15 cellular contexts compared by ENCODE assay signal in genomic region chr14:50191499-50191898, GRCh38. TPM values are rescaled to one million over a fixed set of nuclear protein-coding genes. Genes with fewer than 3 reads are reported as not detected.
DNase-seq lines count a peak whose midpoint lies in the region; ATAC-seq and TF ChIP-seq lines count a peak whose summit lies in the region.
"Had no signal": no experiment of that assay in that cellular context is flagged by ENCODE, and none has a peak within 500 bp of the region (broad histone marks: within the 10 kb centered on the region; RNA-seq: fewer than 3 reads in every experiment).

No MANE protein-coding gene starts in this region.

- H3K36me3 Mint-ChIP-seq in T-helper 17 cell (ENCODE audit: low read depth): no peaks in the 10 kb centered on the region
- peaks cover 34% of the 10 kb centered on the region for H3K36me3 Mint-ChIP-seq in nephron progenitor cell (ENCODE audit: low read depth)

- H3K27ac ChIP-seq in osteoblast (ENCODE audit: low read depth, low read length) (no peak overlapping the region), A673 (ENCODE audit: low read depth, low read length, poor library complexity, severe bottlenecking) (no peak overlapping the region)
- H3K27ac ChIP-seq: A549 had no signal

- H3K9me3 Mint-ChIP-seq in nephron progenitor cell: no peaks in the 10 kb centered on the region
- H3K9me3 Mint-ChIP-seq: CD14-positive monocyte; CD8-positive, alpha-beta T cell had no signal

- peaks cover 3% of the 10 kb centered on the region for H4K20me1 ChIP-seq in osteoblast (ENCODE audit: insufficient read depth, low read length)

- CTCF ChIA-PET in A673 (lab: Charles Lee): interaction anchor here (0.6 kb wide), 1 partner anchor 605 kb away, joined by 3 read pairs; no protein-coding TSS in a partner anchor

- no peak overlapping the region for H2AFZ ChIP-seq in osteoblast (ENCODE audit: low read length)

- TF ChIP-seq CTCF in nephron progenitor cell (IDR thresholded peaks at IDR 0.05) (no peak), osteoblast (IDR thresholded peaks at IDR 0.05; ENCODE audit: extremely low read depth, low read depth, low read length) (no peak), A673 (conservative IDR thresholded peaks at IDR 0.05; ENCODE audit: low read depth, low read length) (no peak)

- intact Hi-C loops in A673 (cut with micrococcal nuclease; ENCODE audit: unreplicated experiment): no loop called here

- H3K27me3 Mint-ChIP-seq in T-helper 17 cell: no peaks in the 10 kb centered on the region
- H3K27me3 Mint-ChIP-seq in nephron progenitor cell (ENCODE audit: low read depth, poor library complexity): no peaks in the 10 kb centered on the region

- DNase-seq in Kasumi-1 (lab: John Stamatoyannopoulos, UW): peak; percentile 1 to 9
- DNase-seq in T-helper 17 cell: no peak
- no peak for DNase-seq in nephron progenitor cell
- DNase-seq in osteoblast (ENCODE audit: insufficient read length, low spot score, missing footprints): no peak
- DNase-seq in A673 (ENCODE audit: low spot score): no peak
- DNase-seq: CD8-positive, alpha-beta T cell; COR-L47; DND-41; GF-D8; IMR-90 had no signal

- H3K4me3 Mint-ChIP-seq in T-helper 17 cell: no peak overlapping the region
- no peak overlapping the region for H3K4me3 Mint-ChIP-seq in nephron progenitor cell
- H3K4me3 Mint-ChIP-seq: CD14-positive monocyte; CD8-positive, alpha-beta T cell had no signal

- no peaks in the 10 kb centered on the region for H3K36me3 ChIP-seq in osteoblast (ENCODE audit: insufficient read depth, low read length)
- peaks cover 3% of the 10 kb centered on the region for H3K36me3 ChIP-seq in A673 (ENCODE audit: insufficient read depth, low read length, poor library complexity, severe bottlenecking)

- no peak overlapping the region for H3K4me2 ChIP-seq in osteoblast (ENCODE audit: insufficient read depth, low read length)
- H3K4me2 ChIP-seq: A549 had no signal

- peak overlapping the region; percentile 59 for H3K27ac Mint-ChIP-seq in T-helper 17 cell
- H3K27ac Mint-ChIP-seq in nephron progenitor cell: peak overlapping the region; percentile 42
- H3K27ac Mint-ChIP-seq: CD8-positive, alpha-beta T cell had no signal

- H3K79me2 ChIP-seq in osteoblast (ENCODE audit: insufficient read depth, low read length): no peaks in the 10 kb centered on the region

- POLR2A ChIA-PET in A673 (lab: Charles Lee; ENCODE audit: low non-redundant PET): no interaction called here

- BruUV-seq in A673 (replicated peaks; lab: Mats Ljungman, UMichigan): no TSS peak

- no peaks in the 10 kb centered on the region for H3K9me3 ChIP-seq in T-helper 17 cell (ENCODE audit: control insufficient read depth, low read length, poor library complexity, severe bottlenecking)
- no peaks in the 10 kb centered on the region for H3K9me3 ChIP-seq in osteoblast (ENCODE audit: low read depth, low read length)
- H3K9me3 ChIP-seq in A673 (ENCODE audit: low read depth, low read length, poor library complexity, severe bottlenecking): no peaks in the 10 kb centered on the region
- H3K9me3 ChIP-seq: A549 had no signal

- H3K4me1 ChIP-seq in osteoblast (ENCODE audit: insufficient read depth, low read length) (no peaks in the 10 kb centered on the region), A673 (ENCODE audit: insufficient read depth, low read length, poor library complexity, severe bottlenecking) (peaks cover 2% of the 10 kb centered on the region)
- H3K4me1 ChIP-seq: A549 had no signal

- ATAC-seq in HG03342 (IDR thresholded peaks at IDR 0.05; ENCODE audit: unreplicated experiment) (peak; percentile 47), T-helper 17 cell (no peak), HG03457 (IDR thresholded peaks at IDR 0.05; ENCODE audit: unreplicated experiment) (no peak)
- ATAC-seq: A549; CD8-positive, alpha-beta T cell; HCT116 had no signal

- H3K4me1 Mint-ChIP-seq in T-helper 17 cell (peaks cover 4% of the 10 kb centered on the region), nephron progenitor cell (no peaks in the 10 kb centered on the region)
- H3K4me1 Mint-ChIP-seq: CD14-positive monocyte had no signal

- H3K4me3 ChIP-seq in osteoblast (ENCODE audit: insufficient read depth, low read length) (no peak overlapping the region), A673 (ENCODE audit: low read depth, low read length, poor library complexity, severe bottlenecking) (no peak overlapping the region)
- H3K4me3 ChIP-seq: A549 had no signal

- H3K27me3 ChIP-seq in osteoblast (ENCODE audit: insufficient read depth, low read length): no peaks in the 10 kb centered on the region
- H3K27me3 ChIP-seq in A673 (replicated peaks; ENCODE audit: insufficient read depth, low read depth, low read length, poor library complexity): no peaks in the 10 kb centered on the region

RNA-seq across cellular contexts. Expression of gene SOS2, which starts 39.9 kb away (rescaled TPM):
- 10 to 100 TPM; 33.8 to 40.3 TPM for total RNA-seq in T-helper 17 cell
- 29.7 and 30.6 TPM in 2 replicates for total RNA-seq in osteoblast
- total RNA-seq in A673 (2021): 20.3 and 22.9 TPM in 2 replicates

Comparison
In these comparisons a context has a peak if more than half of its experiments do, and no peak if none do; other contexts are left out.
1. DNase-seq: peak in Kasumi-1 (2 of 2); none in T-helper 17 cell (0 of 3), nephron progenitor cell (single experiment), osteoblast (single experiment) and A673 (single experiment).